Comparison of ENCODE assay signal across 13 cellular contexts in the genomic region with DNA sequence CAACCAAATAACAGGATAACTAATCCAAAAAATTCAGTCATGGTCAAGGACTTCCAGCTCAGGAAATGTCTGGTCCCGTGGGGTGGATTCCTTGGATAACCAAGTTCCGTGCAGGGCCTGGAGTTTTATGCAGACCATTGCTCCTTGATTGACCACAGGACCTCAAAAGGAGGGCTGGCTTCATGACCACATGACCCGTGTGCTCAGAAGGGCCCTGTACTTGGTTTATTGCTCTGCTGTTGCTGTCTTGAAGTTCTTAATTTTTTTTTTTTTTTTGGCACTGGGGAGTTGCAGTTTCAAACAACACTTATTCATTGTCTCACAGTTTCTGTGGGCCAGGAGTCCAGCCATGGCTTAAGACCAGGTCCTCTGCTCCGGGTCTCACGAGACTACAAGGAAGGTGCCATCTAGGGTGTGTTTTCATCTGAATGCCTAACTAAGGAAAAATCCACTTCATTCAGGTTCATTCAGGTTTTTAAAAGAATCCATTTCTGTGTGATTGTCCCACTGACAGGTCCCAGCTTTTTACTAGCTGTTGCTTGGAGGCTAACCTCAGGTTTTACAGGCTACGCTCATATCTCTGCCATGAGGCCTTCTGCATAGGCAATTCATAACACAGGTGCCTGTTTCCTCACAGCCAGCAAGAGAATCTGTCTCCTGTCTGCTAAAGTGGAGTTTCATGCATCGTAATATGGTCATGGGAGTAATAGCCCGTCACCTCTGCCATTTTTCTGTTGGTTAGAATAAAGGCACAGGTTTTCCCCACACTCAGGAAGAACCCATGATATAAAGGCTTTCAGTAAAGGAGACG.
DNase-seq lines count a peak whose midpoint lies in the region; ATAC-seq, FAIRE-seq and TF ChIP-seq lines count a peak whose summit lies in the region.
"Had no signal": no experiment of that assay in that cellular context is flagged by ENCODE, and none has a peak within 500 bp of the region (broad histone marks: within the 10 kb centered on the region; RNA-seq: fewer than 3 reads in every experiment).

No MANE protein-coding gene starts in this region.

- H3K27me3 Mint-ChIP-seq in GM23338 (ENCODE audit: insufficient read depth, low read depth, poor library complexity): peaks cover 2% of the 10 kb centered on the region
- no peaks in the 10 kb centered on the region for H3K27me3 Mint-ChIP-seq in progenitor cell of endocrine pancreas

- H3K4me3 Mint-ChIP-seq in GM23338 (no peak overlapping the region), progenitor cell of endocrine pancreas (ENCODE audit: low read depth) (no peak overlapping the region)

- peaks cover 11% of the 10 kb centered on the region; the same call in 1 of the 3 replicates for H3K36me3 Mint-ChIP-seq in GM23338 (ENCODE audit: low read depth)
- H3K36me3 Mint-ChIP-seq in progenitor cell of endocrine pancreas (ENCODE audit: insufficient read depth): peaks cover 4% of the 10 kb centered on the region

- H3K27ac Mint-ChIP-seq in GM23338: no peak overlapping the region; the same call in 1 of the 2 replicates
- H3K27ac Mint-ChIP-seq in progenitor cell of endocrine pancreas: peak overlapping the region; percentile 34

- H3K27me3 ChIP-seq in GM23338 (ENCODE audit: insufficient read depth) (no peaks in the 10 kb centered on the region), colonic mucosa (no peaks in the 10 kb centered on the region)

- peaks cover 86% of the 10 kb centered on the region for H3K79me2 ChIP-seq in GM23338 (replicated peaks; ENCODE audit: insufficient read depth)

- DNase-seq in GM13977 (ENCODE audit: low spot score) (peak; percentile 24), GM23338 (ENCODE audit: low spot score) (no peak), amniotic epithelial cell (ENCODE audit: low read depth) (peak; percentile 65), progenitor cell of endocrine pancreas (ENCODE audit: low spot score, unreplicated experiment) (no peak), RCC 7860 (ENCODE audit: low spot score) (no peak), amniotic stem cell (lab: John Stamatoyannopoulos, UW) (no peak), colonic mucosa (no peak), dedifferentiated amniotic fluid mesenchymal stem cell (ENCODE audit: extremely low spot score) (no peak)
- DNase-seq: activated CD8-positive, alpha-beta memory T cell treated with anti-CD3 and anti-CD28 coated beads, Interleukin-2, amount 50 U/mL, for 48 hours; left cardiac atrium; NCI-H1417 had no signal

- ATAC-seq in GM23338: no peak
- ATAC-seq: left cardiac atrium had no signal

- H3K9me3 Mint-ChIP-seq in GM23338 (no peaks in the 10 kb centered on the region), progenitor cell of endocrine pancreas (ENCODE audit: low read depth) (no peaks in the 10 kb centered on the region)

- H3K9me2 ChIP-seq in GM23338 (ENCODE audit: insufficient read depth): no peaks in the 10 kb centered on the region

- H3K4me1 ChIP-seq in GM23338 (ENCODE audit: insufficient read depth) (0 out of 2 replicates have a peak, but pooled peaks cover 8% of the 10 kb centered on the region), colonic mucosa (no peaks in the 10 kb centered on the region)

- H3F3A ChIP-seq in GM23338 (replicated peaks; ENCODE audit: low read depth): no peaks in the 10 kb centered on the region

- no peak overlapping the region for H3K9ac ChIP-seq in colonic mucosa (ENCODE audit: low read depth in 2 of 2, low read length in 2 of 2)

- no peak for TF ChIP-seq CTCF in GM13977 (IDR thresholded peaks at IDR 0.05; ENCODE audit: extremely low read depth, insufficient read depth, missing control alignments)
- TF ChIP-seq CTCF in GM23338 (conservative IDR thresholded peaks at IDR 0.05; ENCODE audit: low read depth in 2 of 2): no peak
- TF ChIP-seq CTCF in progenitor cell of endocrine pancreas (IDR thresholded peaks at IDR 0.05; ENCODE audit: unreplicated experiment): no peak
- TF ChIP-seq CTCF in colonic mucosa (IDR thresholded peaks at IDR 0.05): no peak

- H3K4me3 ChIP-seq in GM23338: no peak overlapping the region
- H3K4me3 ChIP-seq in colonic mucosa: no peak overlapping the region

- H3K4me1 Mint-ChIP-seq in GM23338 (peaks cover 6% of the 10 kb centered on the region; the same call in 1 of the 3 replicates), progenitor cell of endocrine pancreas (ENCODE audit: low read depth) (peaks cover 14% of the 10 kb centered on the region)

- intact Hi-C loops in colonic mucosa (cut with DNase I): no loop called here

- peaks cover 10% of the 10 kb centered on the region for H3K36me3 ChIP-seq in GM23338 (ENCODE audit: insufficient read depth)
- H3K36me3 ChIP-seq in colonic mucosa: no peaks in the 10 kb centered on the region

- H2AFZ ChIP-seq in GM23338: no peak overlapping the region

- H3K27ac ChIP-seq in GM23338 (ENCODE audit: low read depth): peak overlapping the region; percentile 69
- H3K27ac ChIP-seq in colonic mucosa: no peak overlapping the region
- H3K27ac ChIP-seq: HL-60 had no signal

- peaks cover 14% of the 10 kb centered on the region for H4K20me1 ChIP-seq in GM23338 (replicated peaks; ENCODE audit: insufficient read depth)

- no peak for FAIRE-seq in RCC 7860 (lab: Jason Lieb, UNC)
- FAIRE-seq: bronchial epithelial cell had no signal

- H3K9me3 ChIP-seq in colonic mucosa: no peaks in the 10 kb centered on the region

- H3K4me2 ChIP-seq in GM23338: no peak overlapping the region

- in situ Hi-C loops in GM13977 (cut with MboI; ENCODE audit: low pct_unique_long_range_greater_than_20kb, low sequenced_read_pairs, unreplicated experiment): no loop called here

TF ChIP-seq in GM23338, 12 proteins besides CTCF, POLR2A, EP300 and RAD21:
- no peak for TF ChIP-seq CREB1 (CRISPR knock-in tag; IDR thresholded peaks at IDR 0.05; ENCODE audit: low read depth)
- TF ChIP-seq POLR2AphosphoS5 (IDR thresholded peaks at IDR 0.05; ENCODE audit: low read depth): no peak
- no peak for TF ChIP-seq EZH2 (IDR thresholded peaks at IDR 0.05; ENCODE audit: low read depth, unreplicated experiment)
- no peak for TF ChIP-seq EZH2phosphoT487 (IDR thresholded peaks at IDR 0.05; ENCODE audit: unreplicated experiment)
- no peak for TF ChIP-seq JUNB (IDR thresholded peaks at IDR 0.05; ENCODE audit: unreplicated experiment)
- TF ChIP-seq, protein P1, sequence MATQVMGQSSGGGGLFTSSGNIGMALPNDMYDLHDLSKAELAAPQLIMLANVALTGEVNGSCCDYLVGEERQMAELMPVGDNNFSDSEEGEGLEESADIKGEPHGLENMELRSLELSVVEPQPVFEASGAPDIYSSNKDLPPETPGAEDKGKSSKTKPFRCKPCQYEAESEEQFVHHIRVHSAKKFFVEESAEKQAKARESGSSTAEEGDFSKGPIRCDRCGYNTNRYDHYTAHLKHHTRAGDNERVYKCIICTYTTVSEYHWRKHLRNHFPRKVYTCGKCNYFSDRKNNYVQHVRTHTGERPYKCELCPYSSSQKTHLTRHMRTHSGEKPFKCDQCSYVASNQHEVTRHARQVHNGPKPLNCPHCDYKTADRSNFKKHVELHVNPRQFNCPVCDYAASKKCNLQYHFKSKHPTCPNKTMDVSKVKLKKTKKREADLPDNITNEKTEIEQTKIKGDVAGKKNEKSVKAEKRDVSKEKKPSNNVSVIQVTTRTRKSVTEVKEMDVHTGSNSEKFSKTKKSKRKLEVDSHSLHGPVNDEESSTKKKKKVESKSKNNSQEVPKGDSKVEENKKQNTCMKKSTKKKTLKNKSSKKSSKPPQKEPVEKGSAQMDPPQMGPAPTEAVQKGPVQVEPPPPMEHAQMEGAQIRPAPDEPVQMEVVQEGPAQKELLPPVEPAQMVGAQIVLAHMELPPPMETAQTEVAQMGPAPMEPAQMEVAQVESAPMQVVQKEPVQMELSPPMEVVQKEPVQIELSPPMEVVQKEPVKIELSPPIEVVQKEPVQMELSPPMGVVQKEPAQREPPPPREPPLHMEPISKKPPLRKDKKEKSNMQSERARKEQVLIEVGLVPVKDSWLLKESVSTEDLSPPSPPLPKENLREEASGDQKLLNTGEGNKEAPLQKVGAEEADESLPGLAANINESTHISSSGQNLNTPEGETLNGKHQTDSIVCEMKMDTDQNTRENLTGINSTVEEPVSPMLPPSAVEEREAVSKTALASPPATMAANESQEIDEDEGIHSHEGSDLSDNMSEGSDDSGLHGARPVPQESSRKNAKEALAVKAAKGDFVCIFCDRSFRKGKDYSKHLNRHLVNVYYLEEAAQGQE (IDR thresholded peaks at IDR 0.05; ENCODE audit: unreplicated experiment): no peak
- TF ChIP-seq ZNF331 (CRISPR knock-in tag; IDR thresholded peaks at IDR 0.05; ENCODE audit: low read depth): no peak
- TF ChIP-seq STAT1 (IDR thresholded peaks at IDR 0.05; ENCODE audit: unreplicated experiment): no peak
- TF ChIP-seq NANOG (IDR thresholded peaks at IDR 0.05; ENCODE audit: borderline replicate concordance): no peak

Comparison
In these comparisons a context has a peak if more than half of its experiments do, and no peak if none do; other contexts are left out.
1. DNase-seq: peak in GM13977 (single experiment) and amniotic epithelial cell (single experiment); none in GM23338 (single experiment), progenitor cell of endocrine pancreas (single experiment), RCC 7860 (single experiment), amniotic stem cell (single experiment), colonic mucosa (single experiment) and dedifferentiated amniotic fluid mesenchymal stem cell (single experiment).